8 cellular contexts compared by ENCODE assay signal in the genomic region with DNA sequence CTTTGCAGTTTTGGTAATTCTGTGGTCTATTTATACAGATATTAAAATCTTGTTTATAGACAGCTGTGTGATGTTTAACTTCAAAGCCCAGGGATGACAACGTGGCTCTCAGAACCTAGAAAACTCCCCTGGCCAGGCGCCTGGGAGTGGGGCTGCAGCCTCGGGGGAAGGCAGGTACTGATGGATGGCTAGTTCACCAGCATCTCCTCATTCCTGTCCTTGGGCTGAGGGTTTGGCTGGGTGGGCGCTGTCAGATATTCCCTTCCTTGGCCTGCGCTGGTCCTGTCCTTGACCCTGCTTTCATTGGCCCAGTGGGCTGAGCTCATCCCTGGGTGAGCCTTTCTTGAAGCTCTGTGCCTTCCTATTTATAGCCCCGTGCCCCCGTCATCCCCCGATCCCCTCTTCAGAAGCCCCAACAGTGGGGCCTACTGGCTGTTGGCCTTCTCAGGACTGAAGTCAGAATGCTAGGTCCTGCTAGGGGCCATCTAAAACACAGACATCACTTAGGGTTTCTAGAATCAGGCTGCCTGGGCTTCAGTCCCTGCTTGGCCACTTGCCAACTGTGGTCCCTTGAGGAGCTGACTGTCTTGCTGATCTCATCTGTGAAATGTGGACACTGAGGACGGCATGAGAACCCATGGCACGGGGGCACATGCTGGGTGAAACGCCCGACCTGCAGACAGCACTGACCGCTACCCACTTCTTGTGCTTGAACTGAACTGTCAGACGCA. TPM values are rescaled to one million over a fixed set of nuclear protein-coding genes. Genes with fewer than 3 reads are reported as not detected.
DNase-seq lines count a peak whose midpoint lies in the region; ATAC-seq, FAIRE-seq and TF ChIP-seq lines count a peak whose summit lies in the region.

No MANE protein-coding gene starts in this region.

- H3K4me3 ChIP-seq in gastrocnemius medialis: no peak overlapping the region

- in situ Hi-C loops in gastrocnemius medialis (cut with MboI; ENCODE audit: low sequenced_read_pairs in 4 of 4): no loop called here

- TF ChIP-seq CTCF in gastrocnemius medialis (IDR thresholded peaks at IDR 0.05 in 4 of 5, conservative IDR thresholded peaks at IDR 0.05 in 1 of 5) (peak in 3 of 5 experiments; percentile 1 to 20 (median 8)), D721Med (IDR thresholded peaks at IDR 0.05; ENCODE audit: insufficient read depth, missing control alignments) (no peak)

- H3K27ac ChIP-seq in gastrocnemius medialis: peak overlapping the region; percentile 61 to 71 (median 66)

- no peaks in the 10 kb centered on the region for H3K27me3 ChIP-seq in gastrocnemius medialis

- no peaks in the 10 kb centered on the region for H3K9me3 ChIP-seq in gastrocnemius medialis

- no peak for FAIRE-seq in GM12892 (lab: Jason Lieb, UNC)
- no peak for FAIRE-seq in D721Med (lab: Jason Lieb, UNC)

- peaks cover 15 to 28% of the 10 kb centered on the region in 2 donors for H3K4me1 ChIP-seq in gastrocnemius medialis

- DNase-seq in GM12892 (ENCODE audit: insufficient read length) (no peak), left cardiac atrium (peak; percentile 65), gastrocnemius medialis (peak in 1 of 2 donors; percentile 50), NCI-H1048 (lab: John Stamatoyannopoulos, UW) (no peak), D721Med (ENCODE audit: insufficient read length, low spot score) (no peak), RPMI8226 (no peak), DMS153 (lab: John Stamatoyannopoulos, UW) (no peak)

- ATAC-seq in SK-N-SH treated with all-trans-retinoic acid at 6 μM for 48 hours (peak; percentile 8), left cardiac atrium (peak in 1 of 2 donors; percentile 19), gastrocnemius medialis (peak in 1 of 2 donors; percentile 12)

- intact Hi-C loops in left cardiac atrium (cut with DNase I) (no loop called here), gastrocnemius medialis (cut with DNase I; ENCODE audit: low total_unique reads) (loop anchor here (2.0 kb wide), 1 partner anchor 16 kb away; no protein-coding TSS in a partner anchor)

- TF ChIP-seq POLR2A in GM12892 (IDR thresholded peaks at IDR 0.05; ENCODE audit: low read depth, low read length): peak; percentile 12; the same call in 1 of the 2 replicates
- no peak for TF ChIP-seq POLR2A in gastrocnemius medialis (IDR thresholded peaks at IDR 0.05)

- peaks cover 0 to 64% of the 10 kb centered on the region in 2 donors for H3K36me3 ChIP-seq in gastrocnemius medialis

TF ChIP-seq in SK-N-SH treated with all-trans-retinoic acid at 6 μM for 48 hours, 23 proteins besides CTCF, POLR2A, EP300 and RAD21:
- no peak for TF ChIP-seq GLIS3 (CRISPR knock-in tag; IDR thresholded peaks at IDR 0.05)
- TF ChIP-seq ESRRG (CRISPR knock-in tag; IDR thresholded peaks at IDR 0.05): no peak
- no peak for TF ChIP-seq ZC3H10 (CRISPR knock-in tag; IDR thresholded peaks at IDR 0.05)
- no peak for TF ChIP-seq BACH2 (CRISPR knock-in tag; IDR thresholded peaks at IDR 0.05; ENCODE audit: borderline replicate concordance)
- TF ChIP-seq ZFP30 (CRISPR knock-in tag; IDR thresholded peaks at IDR 0.05): no peak
- no peak for TF ChIP-seq SNAI2 (CRISPR knock-in tag; IDR thresholded peaks at IDR 0.05)
- TF ChIP-seq, protein P1, sequence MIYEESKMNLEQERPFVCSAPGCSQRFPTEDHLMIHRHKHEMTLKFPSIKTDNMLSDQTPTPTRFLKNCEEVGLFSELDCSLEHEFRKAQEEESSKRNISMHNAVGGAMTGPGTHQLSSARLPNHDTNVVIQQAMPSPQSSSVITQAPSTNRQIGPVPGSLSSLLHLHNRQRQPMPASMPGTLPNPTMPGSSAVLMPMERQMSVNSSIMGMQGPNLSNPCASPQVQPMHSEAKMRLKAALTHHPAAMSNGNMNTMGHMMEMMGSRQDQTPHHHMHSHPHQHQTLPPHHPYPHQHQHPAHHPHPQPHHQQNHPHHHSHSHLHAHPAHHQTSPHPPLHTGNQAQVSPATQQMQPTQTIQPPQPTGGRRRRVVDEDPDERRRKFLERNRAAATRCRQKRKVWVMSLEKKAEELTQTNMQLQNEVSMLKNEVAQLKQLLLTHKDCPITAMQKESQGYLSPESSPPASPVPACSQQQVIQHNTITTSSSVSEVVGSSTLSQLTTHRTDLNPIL (CRISPR knock-in tag; IDR thresholded peaks at IDR 0.05; ENCODE audit: low read depth): no peak
- no peak for TF ChIP-seq TOX (CRISPR knock-in tag; IDR thresholded peaks at IDR 0.05; ENCODE audit: borderline replicate concordance)
- TF ChIP-seq, protein P2, sequence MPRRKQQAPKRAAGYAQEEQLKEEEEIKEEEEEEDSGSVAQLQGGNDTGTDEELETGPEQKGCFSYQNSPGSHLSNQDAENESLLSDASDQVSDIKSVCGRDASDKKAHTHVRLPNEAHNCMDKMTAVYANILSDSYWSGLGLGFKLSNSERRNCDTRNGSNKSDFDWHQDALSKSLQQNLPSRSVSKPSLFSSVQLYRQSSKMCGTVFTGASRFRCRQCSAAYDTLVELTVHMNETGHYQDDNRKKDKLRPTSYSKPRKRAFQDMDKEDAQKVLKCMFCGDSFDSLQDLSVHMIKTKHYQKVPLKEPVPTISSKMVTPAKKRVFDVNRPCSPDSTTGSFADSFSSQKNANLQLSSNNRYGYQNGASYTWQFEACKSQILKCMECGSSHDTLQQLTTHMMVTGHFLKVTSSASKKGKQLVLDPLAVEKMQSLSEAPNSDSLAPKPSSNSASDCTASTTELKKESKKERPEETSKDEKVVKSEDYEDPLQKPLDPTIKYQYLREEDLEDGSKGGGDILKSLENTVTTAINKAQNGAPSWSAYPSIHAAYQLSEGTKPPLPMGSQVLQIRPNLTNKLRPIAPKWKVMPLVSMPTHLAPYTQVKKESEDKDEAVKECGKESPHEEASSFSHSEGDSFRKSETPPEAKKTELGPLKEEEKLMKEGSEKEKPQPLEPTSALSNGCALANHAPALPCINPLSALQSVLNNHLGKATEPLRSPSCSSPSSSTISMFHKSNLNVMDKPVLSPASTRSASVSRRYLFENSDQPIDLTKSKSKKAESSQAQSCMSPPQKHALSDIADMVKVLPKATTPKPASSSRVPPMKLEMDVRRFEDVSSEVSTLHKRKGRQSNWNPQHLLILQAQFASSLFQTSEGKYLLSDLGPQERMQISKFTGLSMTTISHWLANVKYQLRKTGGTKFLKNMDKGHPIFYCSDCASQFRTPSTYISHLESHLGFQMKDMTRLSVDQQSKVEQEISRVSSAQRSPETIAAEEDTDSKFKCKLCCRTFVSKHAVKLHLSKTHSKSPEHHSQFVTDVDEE (CRISPR knock-in tag; IDR thresholded peaks at IDR 0.05): no peak
- TF ChIP-seq TCF4 (CRISPR knock-in tag; IDR thresholded peaks at IDR 0.05; ENCODE audit: borderline replicate concordance): no peak
- no peak for TF ChIP-seq PPARA (CRISPR knock-in tag; IDR thresholded peaks at IDR 0.05; ENCODE audit: borderline replicate concordance)
- TF ChIP-seq CSDC2 (CRISPR knock-in tag; IDR thresholded peaks at IDR 0.05): no peak
- no peak for TF ChIP-seq ZNF565 (CRISPR knock-in tag; conservative IDR thresholded peaks at IDR 0.05; ENCODE audit: low read depth)
- no peak for TF ChIP-seq ZNF8 (CRISPR knock-in tag; IDR thresholded peaks at IDR 0.05)
- no peak for TF ChIP-seq ZFP3 (CRISPR knock-in tag; IDR thresholded peaks at IDR 0.05)
TF ChIP-seq in SK-N-SH treated with all-trans-retinoic acid at 6 μM for 48 hours: peak in this region for 0.

RNA-seq across cellular contexts. Expression of a gene that starts 20.9 kb away (rescaled TPM):
- polyA plus RNA-seq in GM12892 (2012; ENCODE audit: missing spikeins): 41.0 TPM
- 10 to 100 TPM; 35.5 to 39.6 TPM for total RNA-seq in left cardiac atrium
- total RNA-seq in gastrocnemius medialis: 10 to 100 TPM; 33.6 to 55.1 (median 44.1) TPM

RNA-seq across cellular contexts. Expression of a gene that starts 29.2 kb away (rescaled TPM):
- polyA plus RNA-seq in GM12892 (2012; ENCODE audit: missing spikeins): 8.0 TPM
- total RNA-seq in left cardiac atrium (10 to 100 TPM; 31.8 to 36.3 TPM), gastrocnemius medialis (10 to 100 TPM in 3 of 4 donors, 1 to 10 TPM in 1; 5.8 to 20.6 (median 18.1) TPM)

RNA-seq across cellular contexts. Expression of a gene that starts 59.7 kb away (rescaled TPM):
- polyA plus RNA-seq in GM12892 (2012; ENCODE audit: missing spikeins): 44.5 TPM
- total RNA-seq in left cardiac atrium (10 to 100 TPM; 14.8 to 30.0 TPM), gastrocnemius medialis (10 to 100 TPM; 24.7 to 59.7 (median 30.3) TPM)

RNA-seq across cellular contexts. Expression of a gene that starts 59.8 kb away (rescaled TPM):
- 5.0 TPM for polyA plus RNA-seq in GM12892 (2012; ENCODE audit: missing spikeins)
- total RNA-seq in left cardiac atrium (10 to 100 TPM in 1 of 2 donors, 1 to 10 TPM in 1; 9.3 to 11.3 TPM), gastrocnemius medialis (10 to 100 TPM in 1 of 4 donors, 1 to 10 TPM in 3; 6.5 to 11.8 (median 6.6) TPM)
